ENCODE assay signal across 8 cellular contexts in genomic region chr11:13343931-13344717, GRCh38.
DNase-seq lines count a peak whose midpoint lies in the region; FAIRE-seq and TF ChIP-seq lines count a peak whose summit lies in the region.

No MANE protein-coding gene starts in this region.

- no peaks in the 10 kb centered on the region for H3K27me3 Mint-ChIP-seq in astrocyte (ENCODE audit: low read depth, unreplicated experiment)

- peaks cover 10% of the 10 kb centered on the region for H3K36me3 Mint-ChIP-seq in astrocyte (ENCODE audit: low read depth, unreplicated experiment)

- no peak overlapping the region for H3K27ac ChIP-seq in astrocyte (ENCODE audit: low read depth, low read length)

- H3K4me3 ChIP-seq in astrocyte (ENCODE audit: insufficient read depth, low read depth, low read length): no peak overlapping the region

- no peaks in the 10 kb centered on the region for H3K9me3 ChIP-seq in astrocyte (ENCODE audit: insufficient read depth, low read depth, low read length)

- TF ChIP-seq CTCF in astrocyte (IDR thresholded peaks at IDR 0.05; ENCODE audit: insufficient read depth, low read depth, low read length): peak; percentile 92

- H2AFZ ChIP-seq in astrocyte (ENCODE audit: low read depth, low read length): no peak overlapping the region

- peak; percentile 89 for DNase-seq in ELF-1 (ENCODE audit: low read depth, low spot score)
- peak; percentile 60 for DNase-seq in HCEC 1CT
- DNase-seq in NCI-H146 treated with DMSO at 0.1 percent for 48 hours (lab: John Stamatoyannopoulos, UW; ENCODE audit: unreplicated experiment): peak; percentile 54
- DNase-seq in T1000 (lab: John Stamatoyannopoulos, UW): peak; percentile 36
- peak; percentile 37 for DNase-seq in astrocyte (ENCODE audit: low read depth)
- DNase-seq in iPS DF 4.7 (ENCODE audit: extremely low read depth, low spot score): peak; percentile 60
- peak; percentile 65 for DNase-seq in stimulated activated CD4-positive, alpha-beta T cell treated with anti-CD3 and anti-CD28 coated beads, Interleukin-12 subunit alpha, Interleukin-12 subunit beta, amount 100 ng/mL, for 4 hours
- DNase-seq in OCI-M2 (lab: John Stamatoyannopoulos, UW; ENCODE audit: unreplicated experiment): no peak

- H3K27me3 ChIP-seq in astrocyte (ENCODE audit: insufficient read depth, low read length): no peaks in the 10 kb centered on the region

- H4K20me1 ChIP-seq in astrocyte (ENCODE audit: insufficient read depth, low read length): no peaks in the 10 kb centered on the region

- H3K4me1 ChIP-seq in astrocyte (ENCODE audit: insufficient read depth, low read length): peaks cover 11% of the 10 kb centered on the region

- peak; percentile 59 for FAIRE-seq in astrocyte (lab: Jason Lieb, UNC)

- peak overlapping the region; percentile 3 for H3K27ac Mint-ChIP-seq in astrocyte (ENCODE audit: unreplicated experiment)

- H3K79me2 ChIP-seq in astrocyte (ENCODE audit: insufficient read depth, low read length): peaks cover 3% of the 10 kb centered on the region

- no peaks in the 10 kb centered on the region for H3K36me3 ChIP-seq in astrocyte (ENCODE audit: insufficient read depth, low read length)

- H3K9ac ChIP-seq in astrocyte (ENCODE audit: low read length): no peak overlapping the region

- no peak overlapping the region for H3K4me2 ChIP-seq in astrocyte (ENCODE audit: low read length)

- peaks cover 41% of the 10 kb centered on the region for H3K4me1 Mint-ChIP-seq in astrocyte (ENCODE audit: low read depth, unreplicated experiment)

- H3K9me3 Mint-ChIP-seq in astrocyte (ENCODE audit: unreplicated experiment): no peaks in the 10 kb centered on the region

- H3K4me3 Mint-ChIP-seq in astrocyte (ENCODE audit: unreplicated experiment): no peak overlapping the region
